In the genomic region with DNA sequence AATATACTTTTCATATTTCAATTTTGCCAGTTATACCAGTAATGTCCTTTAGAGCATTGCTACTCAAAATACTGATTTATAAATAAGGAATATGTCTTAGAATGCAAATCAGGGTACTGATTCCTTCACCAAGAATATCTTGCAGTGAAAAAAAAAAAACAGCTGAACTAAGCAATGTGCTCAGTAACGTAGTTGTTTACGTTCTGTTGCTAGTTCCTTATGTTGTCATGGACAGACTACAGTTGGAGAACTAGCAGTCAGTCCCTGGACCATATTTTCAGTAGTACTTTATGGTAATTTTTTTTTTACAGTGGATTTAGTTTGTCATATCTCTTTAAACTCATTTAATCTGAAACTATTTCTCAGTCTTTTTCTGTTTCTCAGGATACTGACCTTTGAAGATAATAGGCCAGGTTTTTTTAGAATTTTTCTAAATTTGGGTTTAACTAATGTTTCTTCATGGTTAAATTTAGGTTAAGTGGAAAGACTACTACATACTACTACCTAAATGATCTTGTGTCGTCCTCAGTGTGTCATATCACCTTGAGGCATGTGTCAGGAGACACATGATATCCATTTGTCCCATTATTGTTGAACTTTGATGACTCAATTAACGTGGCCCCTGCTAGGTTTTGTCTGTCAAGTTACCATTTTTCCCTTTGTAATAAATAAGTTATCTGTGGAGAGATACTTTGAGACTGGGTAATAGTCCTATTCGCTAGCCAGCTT, we compare ENCODE assay signal across 16 cellular contexts. TPM values are rescaled to one million over a fixed set of nuclear protein-coding genes. Genes with fewer than 3 reads are reported as not detected.
A peak's percentile ranks its signal among the peaks of the same experiment; 100 is the strongest.
DNase-seq lines count a peak whose midpoint lies in the region; ATAC-seq, FAIRE-seq and TF ChIP-seq lines count a peak whose summit lies in the region.
"Had no signal": no experiment of that assay in that cellular context is flagged by ENCODE, and none has a peak within 500 bp of the region (broad histone marks: within the 10 kb centered on the region; RNA-seq: fewer than 3 reads in every experiment).

No MANE protein-coding gene starts in this region.

- H3K27ac ChIP-seq in left ventricle myocardium inferior (replicated peaks): no peak overlapping the region
- H3K27ac ChIP-seq: C4-2B, GM23248, HL-60 had no signal

- peaks cover 11% of the 10 kb centered on the region for H3K36me3 ChIP-seq in left ventricle myocardium inferior

- no peaks in the 10 kb centered on the region for H3K9me3 ChIP-seq in left ventricle myocardium inferior (replicated peaks)
- H3K9me3 ChIP-seq: HAP-1 had no signal

- FAIRE-seq in islet of Langerhans (lab: Jason Lieb, UNC): peak; percentile 77
- FAIRE-seq: G401.6, GM12892, GM18507 had no signal

- intact Hi-C loops in left ventricle myocardium superior (cut with micrococcal nuclease): no loop called here
- intact Hi-C loops in left ventricle myocardium inferior (cut with micrococcal nuclease): no loop called here

- TF ChIP-seq CTCF in left ventricle myocardium inferior (IDR thresholded peaks at IDR 0.05; ENCODE audit: borderline replicate concordance): no peak
- TF ChIP-seq CTCF in epithelial cell of esophagus (IDR thresholded peaks at IDR 0.05; ENCODE audit: insufficient read depth, low read depth, low read length, missing control alignments): no peak

- peak; percentile 51 for ATAC-seq in left ventricle myocardium superior

- peaks cover 29% of the 10 kb centered on the region for H3K4me1 ChIP-seq in left ventricle myocardium inferior
- H3K4me1 ChIP-seq: HAP-1 had no signal

- H3K27me3 ChIP-seq in left ventricle myocardium inferior (ENCODE audit: low read depth): no peaks in the 10 kb centered on the region

- DNase-seq in left ventricle myocardium superior: no peak
- DNase-seq in left ventricle myocardium inferior: no peak
- DNase-seq in epithelial cell of esophagus (ENCODE audit: low read depth): peak; percentile 10
- no peak for DNase-seq in AML-193 (lab: John Stamatoyannopoulos, UW)
- no peak for DNase-seq in NCI-H2081 treated with DMSO at 0.1 percent for 48 hours (lab: John Stamatoyannopoulos, UW)
- no peak for DNase-seq in NCI-H345 treated with DMSO at 0.1 percent for 48 hours (lab: John Stamatoyannopoulos, UW; ENCODE audit: unreplicated experiment)
- DNase-seq: CD4-positive, alpha-beta T cell; DMS 273 treated with DMSO at 0.1 percent for 48 hours; GM23248 had no signal

- H3K4me3 ChIP-seq in left ventricle myocardium inferior (no peak overlapping the region), epithelial cell of esophagus (ENCODE audit: low read length) (no peak overlapping the region)
- H3K4me3 ChIP-seq: GM23248, HAP-1 had no signal

RNA-seq across cellular contexts. Expression of gene SMARCAD1, which starts 21.0 kb away (rescaled TPM):
- 10.9 TPM for total RNA-seq in left ventricle myocardium superior
- total RNA-seq in left ventricle myocardium inferior: 9.5 TPM
